In genomic region chr22:20955548-20955947, GRCh38 we compare ENCODE assay signal across 28 cellular contexts. TPM values are rescaled to one million over a fixed set of nuclear protein-coding genes. Genes with fewer than 3 reads are reported as not detected.
A peak's percentile ranks its signal among the peaks of the same experiment; 100 is the strongest.
DNase-seq lines count a peak whose midpoint lies in the region; ATAC-seq, FAIRE-seq and TF ChIP-seq lines count a peak whose summit lies in the region.
"Had no signal": no experiment of that assay in that cellular context is flagged by ENCODE, and none has a peak within 500 bp of the region (broad histone marks: within the 10 kb centered on the region; RNA-seq: fewer than 3 reads in every experiment).

No MANE protein-coding gene starts in this region.

- no TSS peak for BruUV-seq in PC-9 (replicated peaks; lab: Mats Ljungman, UMichigan)
- no TSS peak for BruUV-seq in endothelial cell of umbilical vein (replicated peaks; lab: Mats Ljungman, UMichigan)

- no peaks in the 10 kb centered on the region for H3K36me3 ChIP-seq in PC-9 (ENCODE audit: low read depth)
- peaks cover 11 to 19% of the 10 kb centered on the region in 2 experiments for H3K36me3 ChIP-seq in endothelial cell of umbilical vein (ENCODE audit: control insufficient read depth in 2 of 2, extremely low read depth in 1 of 2, insufficient read depth in 2 of 2, low read length in 2 of 2)
- H3K36me3 ChIP-seq in transverse colon = peaks cover 0 to 6% (median 0%) of the 10 kb centered on the region in 4 donors
- peaks cover 4 to 11% of the 10 kb centered on the region in 2 donors for H3K36me3 ChIP-seq in kidney (ENCODE audit: control insufficient read depth in 1 of 2, insufficient read depth in 2 of 2, low read length in 2 of 2)

- no peaks in the 10 kb centered on the region for H3K9me2 ChIP-seq in PC-9 (ENCODE audit: insufficient read depth)

- TF ChIP-seq CTCF in PC-9 (conservative IDR thresholded peaks at IDR 0.05) (no peak), endothelial cell of umbilical vein (IDR thresholded peaks at IDR 0.05; ENCODE audit: extremely low read depth in 1 of 2, insufficient read depth in 1 of 2, low read depth in 1 of 2, low read length in 2 of 2) (no peak), transverse colon (IDR thresholded peaks at IDR 0.05) (no peak), GM13976 (IDR thresholded peaks at IDR 0.05; ENCODE audit: borderline replicate concordance, control extremely low read depth, extremely low read depth, insufficient read depth, missing control alignments) (no peak), kidney (IDR thresholded peaks at IDR 0.05; ENCODE audit: borderline replicate concordance, extremely low read depth, insufficient read depth) (no peak)

- H4K20me1 ChIP-seq in PC-9 (ENCODE audit: insufficient read depth) (peaks cover 4% of the 10 kb centered on the region; the same call in 1 of the 2 replicates), endothelial cell of umbilical vein (replicated peaks; ENCODE audit: control insufficient read depth, extremely low read depth, insufficient read depth, low read length) (no peaks in the 10 kb centered on the region)

- POLR2A ChIA-PET in PC-9 (lab: Charles Lee; ENCODE audit: unreplicated experiment) = no interaction called here
- POLR2A ChIA-PET in endothelial cell of umbilical vein (lab: Charles Lee) = no interaction called here

- no peaks in the 10 kb centered on the region for H3K9me3 ChIP-seq in PC-9 (ENCODE audit: insufficient read depth, low read depth)
- no peaks in the 10 kb centered on the region for H3K9me3 ChIP-seq in endothelial cell of umbilical vein (replicated peaks; ENCODE audit: control insufficient read depth, insufficient read depth, low read length)
- no peaks in the 10 kb centered on the region for H3K9me3 ChIP-seq in transverse colon
- H3K9me3 ChIP-seq in kidney (ENCODE audit: control insufficient read depth in 1 of 2, low read length in 2 of 2) = no peaks in the 10 kb centered on the region
- H3K9me3 ChIP-seq: esophagus muscularis mucosa, heart left ventricle, lower lobe of right lung, Peyer's patch had no signal

- ATAC-seq in activated naive CD8-positive, alpha-beta T cell treated with anti-CD3 and anti-CD28 coated beads, Interleukin-2, amount 50 U/mL, for 24 hours = peak; percentile 28
- ATAC-seq: heart left ventricle had no signal

- H3K27ac ChIP-seq in PC-9 (peak overlapping the region; percentile 57; the same call in 1 of the 2 replicates), endothelial cell of umbilical vein (ENCODE audit: insufficient read depth, low read depth, low read length) (no peak overlapping the region), transverse colon (peak overlapping the region; percentile 86 to 93 (median 89)), kidney (ENCODE audit: low read depth in 2 of 2, low read length in 2 of 2) (no peak overlapping the region)
- H3K27ac ChIP-seq: foreskin keratinocyte, heart left ventricle, WERI-Rb-1 had no signal

- H3K27me3 Mint-ChIP-seq in activated naive CD8-positive, alpha-beta T cell treated with anti-CD3 and anti-CD28 coated beads, Interleukin-2, amount 50 U/mL, for 24 hours = peaks cover 22% of the 10 kb centered on the region
- peaks cover 35% of the 10 kb centered on the region for H3K27me3 Mint-ChIP-seq in activated naive CD8-positive, alpha-beta T cell treated with anti-CD3 and anti-CD28 coated beads for 36 hours

- TF ChIP-seq EP300 in transverse colon (IDR thresholded peaks at IDR 0.05; ENCODE audit: low read depth) = no peak

- no peak for DNase-seq in activated naive CD8-positive, alpha-beta T cell treated with anti-CD3 and anti-CD28 coated beads, Interleukin-2, amount 50 U/mL, for 24 hours
- DNase-seq in activated naive CD8-positive, alpha-beta T cell treated with anti-CD3 and anti-CD28 coated beads for 36 hours = no peak
- DNase-seq in PC-9 (no peak), endothelial cell of umbilical vein (ENCODE audit: low read depth, low spot score) (no peak), transverse colon (no peak), GM13976 (ENCODE audit: low spot score) (no peak), kidney (no peak), NCI-H1048 (lab: John Stamatoyannopoulos, UW) (no peak)
- DNase-seq: 8988T; activated CD4-positive, alpha-beta T cell treated with anti-CD3 and anti-CD28 coated beads for 48 hours; activated gamma-delta T cell; activated T-cell treated with anti-CD3 and anti-CD28 coated beads, Interleukin-2, amount 50 U/mL, for 1 hour; central memory CD4-positive, alpha-beta T cell; DMS79; GF-D8; heart left ventricle; lower lobe of right lung; natural killer cell; NCI-H1417; NCI-H2029 treated with DMSO at 0.1 percent for 48 hours; stimulated activated naive CD4-positive, alpha-beta T cell; T-helper 9 cell; WERI-Rb-1 had no signal

- WGBS in transverse colon (ENCODE audit: low coverage in 1 of 2), 2 donors = 58% methylated on average over 7 of the region's 7 CpGs; no CpG with 5 or more reads in 1 of the 2 donors

- no peak overlapping the region for H3K27ac Mint-ChIP-seq in activated naive CD8-positive, alpha-beta T cell treated with anti-CD3 and anti-CD28 coated beads, Interleukin-2, amount 50 U/mL, for 24 hours
- no peak overlapping the region for H3K27ac Mint-ChIP-seq in activated naive CD8-positive, alpha-beta T cell treated with anti-CD3 and anti-CD28 coated beads for 36 hours

- H3K4me1 Mint-ChIP-seq in activated naive CD8-positive, alpha-beta T cell treated with anti-CD3 and anti-CD28 coated beads, Interleukin-2, amount 50 U/mL, for 24 hours = peaks cover 9% of the 10 kb centered on the region
- peaks cover 7% of the 10 kb centered on the region for H3K4me1 Mint-ChIP-seq in activated naive CD8-positive, alpha-beta T cell treated with anti-CD3 and anti-CD28 coated beads for 36 hours

- no peak overlapping the region for H3K4me3 Mint-ChIP-seq in activated naive CD8-positive, alpha-beta T cell treated with anti-CD3 and anti-CD28 coated beads, Interleukin-2, amount 50 U/mL, for 24 hours
- no peak overlapping the region for H3K4me3 Mint-ChIP-seq in activated naive CD8-positive, alpha-beta T cell treated with anti-CD3 and anti-CD28 coated beads for 36 hours

- H3K9me1 ChIP-seq in endothelial cell of umbilical vein (replicated peaks; ENCODE audit: control insufficient read depth, extremely low read depth, insufficient read depth, low read length) = no peaks in the 10 kb centered on the region

- CTCF ChIA-PET in PC-9 (lab: Charles Lee) = no interaction called here
- CTCF ChIA-PET in endothelial cell of umbilical vein (lab: Charles Lee) = interaction anchor here (4.1 kb wide), 1 partner anchor 70 kb away, joined by 27 read pairs; no protein-coding TSS in a partner anchor

- in situ Hi-C loops in transverse colon (cut with MboI; ENCODE audit: low pct_ligation_motif_present in 1 of 4, low pct_unique_long_range_greater_than_20kb in 1 of 4, low sequenced_read_pairs in 3 of 4) = loop anchor here in 1 of 4 donors (25.0 kb wide), 1 partner anchor 107 kb away; no protein-coding TSS in a partner anchor
- in situ Hi-C loops in GM13976 (cut with MboI; ENCODE audit: low sequenced_read_pairs, unreplicated experiment) = no loop called here

- H3F3A ChIP-seq in PC-9 (ENCODE audit: insufficient read depth, low read depth) = peaks cover 34% of the 10 kb centered on the region

- FAIRE-seq in endothelial cell of umbilical vein (lab: Jason Lieb, UNC) (peak; percentile 28), kidney (lab: Jason Lieb, UNC) (no peak)

- dilution Hi-C loops in endothelial cell of umbilical vein (cut with MboI; ENCODE audit: extremely low pct_ligation_motif_present, low sequenced_read_pairs) = no loop called here

- peaks cover 38% of the 10 kb centered on the region for H3K79me2 ChIP-seq in PC-9 (ENCODE audit: low read depth)
- H3K79me2 ChIP-seq in endothelial cell of umbilical vein (ENCODE audit: control insufficient read depth, insufficient read depth, low read length) = peaks cover 14% of the 10 kb centered on the region

- H3K27me3 ChIP-seq in PC-9 (ENCODE audit: insufficient read depth, low read depth) (no peaks in the 10 kb centered on the region), endothelial cell of umbilical vein (ENCODE audit: control insufficient read depth in 2 of 2, insufficient read depth in 2 of 2, low read length in 2 of 2) (peaks cover 0 to 5% of the 10 kb centered on the region in 2 experiments), transverse colon (no peaks in the 10 kb centered on the region)
- H3K27me3 ChIP-seq: esophagus muscularis mucosa, foreskin keratinocyte, heart left ventricle, Peyer's patch had no signal

- H2AFZ ChIP-seq in PC-9 (no peak overlapping the region), endothelial cell of umbilical vein (ENCODE audit: low read depth, low read length) (no peak overlapping the region)
- H2AFZ ChIP-seq: GM23338 had no signal

- H3K4me3 ChIP-seq in PC-9 (no peak overlapping the region), endothelial cell of umbilical vein (replicated peaks in 1 of 3; ENCODE audit: insufficient read depth in 1 of 3, low read depth in 1 of 3, low read length in 3 of 3) (no peak overlapping the region), transverse colon (peak overlapping the region in 3 of 4 donors; percentile 1 to 75 (median 19)), kidney (ENCODE audit: low read length in 2 of 2) (no peak overlapping the region)
- H3K4me3 ChIP-seq: esophagus muscularis mucosa, lower lobe of right lung had no signal

- H3K9ac ChIP-seq in endothelial cell of umbilical vein (replicated peaks; ENCODE audit: extremely low read depth, insufficient read depth, low read length) (no peak overlapping the region), kidney (ENCODE audit: low read length in 2 of 2) (no peak overlapping the region)

- H3K4me2 ChIP-seq in PC-9 = peak overlapping the region; percentile 71; the same call in 1 of the 2 replicates
- no peak overlapping the region for H3K4me2 ChIP-seq in endothelial cell of umbilical vein (ENCODE audit: insufficient read depth, low read length)

- peaks cover 14% of the 10 kb centered on the region for H3K36me3 Mint-ChIP-seq in activated naive CD8-positive, alpha-beta T cell treated with anti-CD3 and anti-CD28 coated beads, Interleukin-2, amount 50 U/mL, for 24 hours (ENCODE audit: low read depth)
- peaks cover 14% of the 10 kb centered on the region for H3K36me3 Mint-ChIP-seq in activated naive CD8-positive, alpha-beta T cell treated with anti-CD3 and anti-CD28 coated beads for 36 hours
- H3K36me3 Mint-ChIP-seq: natural killer cell had no signal

- TF ChIP-seq POLR2A in endothelial cell of umbilical vein (IDR thresholded peaks at IDR 0.05; ENCODE audit: low read depth, low read length) (no peak), transverse colon (IDR thresholded peaks at IDR 0.05) (no peak)

- no peaks in the 10 kb centered on the region for H3K9me3 Mint-ChIP-seq in activated naive CD8-positive, alpha-beta T cell treated with anti-CD3 and anti-CD28 coated beads, Interleukin-2, amount 50 U/mL, for 24 hours
- H3K9me3 Mint-ChIP-seq in activated naive CD8-positive, alpha-beta T cell treated with anti-CD3 and anti-CD28 coated beads for 36 hours = no peaks in the 10 kb centered on the region
- H3K9me3 Mint-ChIP-seq: endodermal cell, natural killer cell had no signal

- intact Hi-C loops in PC-9 (cut with micrococcal nuclease; ENCODE audit: unreplicated experiment) = loop anchor here (5.0 kb wide), 1 partner anchor 38 kb away; the partner anchor contains the start of gene CRKL
- intact Hi-C loops in endothelial cell of umbilical vein (cut with micrococcal nuclease) = no loop called here
- intact Hi-C loops in transverse colon (cut with DNase I; ENCODE audit: low total_unique reads) = loop anchor here (5.0 kb wide), 1 partner anchor 73 kb away; no protein-coding TSS in a partner anchor
- intact Hi-C loops in kidney (cut with DNase I) = no loop called here

- H3K4me1 ChIP-seq in PC-9 (replicated peaks; ENCODE audit: insufficient read depth) (peaks cover 9% of the 10 kb centered on the region; the same call in 1 of the 2 replicates), endothelial cell of umbilical vein (ENCODE audit: control insufficient read depth, extremely low read depth, insufficient read depth, low read length) (peaks cover 10% of the 10 kb centered on the region), transverse colon (peaks cover 20 to 68% (median 58%) of the 10 kb centered on the region in 4 donors), kidney (ENCODE audit: control insufficient read depth in 1 of 2, insufficient read depth in 1 of 2, low read depth in 1 of 2, low read length in 2 of 2) (peaks cover 19 to 23% of the 10 kb centered on the region in 2 donors)

RNA-seq across cellular contexts. Expression of gene AIFM3, which starts 11.5 kb away (rescaled TPM):
- under 1 TPM in 1 of 2 experiments, not detected in 1; 0.14 TPM for total RNA-seq in activated naive CD8-positive, alpha-beta T cell treated with anti-CD3 and anti-CD28 coated beads for 36 hours
- total RNA-seq in PC-9 (2021) (6.9 and 7.4 TPM in 2 replicates), endothelial cell of umbilical vein (not detected in 2 replicates), transverse colon (100 to 1,000 TPM; 112 to 150 (median 126) TPM), kidney (3.1 TPM)
- polyA plus RNA-seq in endothelial cell of umbilical vein (0.11 and 0.15 TPM in 2 replicates), kidney (ENCODE audit: insufficient read depth, low read depth, low replicate concordance) (4.4 TPM)
- polyA plus RNA-seq in endothelial cell of umbilical vein (2011; cell fraction: cytosol; rRNA removed) = 0.08 TPM in 2 replicates
- polyA plus RNA-seq in endothelial cell of umbilical vein (2011; cell fraction: nucleus; rRNA removed) = 0.49 and 0.70 TPM in 2 replicates
- polyA plus RNA-seq in endothelial cell of umbilical vein (2012) = 0.32 and 0.42 TPM in 2 replicates
- not detected in 2 replicates for polyA minus RNA-seq in endothelial cell of umbilical vein
- polyA minus RNA-seq in endothelial cell of umbilical vein (2011; cell fraction: cytosol; rRNA and poly(A)+ RNA removed) = not detected
- polyA minus RNA-seq in endothelial cell of umbilical vein (2011; cell fraction: nucleus; rRNA and poly(A)+ RNA removed) = not detected in 2 replicates

RNA-seq across cellular contexts. Expression of gene LZTR1, which starts 26.5 kb away (rescaled TPM):
- total RNA-seq in activated naive CD8-positive, alpha-beta T cell treated with anti-CD3 and anti-CD28 coated beads for 36 hours = 10 to 100 TPM; 32.4 to 39.2 TPM
- total RNA-seq in PC-9 (2021) = 23.2 and 23.4 TPM in 2 replicates
- 60.1 and 86.8 TPM in 2 replicates for total RNA-seq in endothelial cell of umbilical vein
- 56.6 and 60.7 TPM in 2 replicates for polyA plus RNA-seq in endothelial cell of umbilical vein
- polyA plus RNA-seq in endothelial cell of umbilical vein (2011; cell fraction: cytosol; rRNA removed) = 32.0 and 33.6 TPM in 2 replicates
- 361 and 407 TPM in 2 replicates for polyA plus RNA-seq in endothelial cell of umbilical vein (2011; cell fraction: nucleus; rRNA removed)
- polyA plus RNA-seq in endothelial cell of umbilical vein (2012) = 42.2 and 53.4 TPM in 2 replicates
- polyA minus RNA-seq in endothelial cell of umbilical vein = 84.9 and 108 TPM in 2 replicates
- 10.4 TPM for polyA minus RNA-seq in endothelial cell of umbilical vein (2011; cell fraction: cytosol; rRNA and poly(A)+ RNA removed)
- polyA minus RNA-seq in endothelial cell of umbilical vein (2011; cell fraction: nucleus; rRNA and poly(A)+ RNA removed) = 64.3 and 102 TPM in 2 replicates
- 10 to 100 TPM; 40.2 to 90.5 (median 59.3) TPM for total RNA-seq in transverse colon
- total RNA-seq in kidney = 66.4 TPM
- 24.3 TPM for polyA plus RNA-seq in kidney (ENCODE audit: insufficient read depth, low read depth, low replicate concordance)

RNA-seq across cellular contexts. Expression of gene CRKL, which starts 38.3 kb away (rescaled TPM):
- 10 to 100 TPM; 82.1 to 82.2 TPM for total RNA-seq in activated naive CD8-positive, alpha-beta T cell treated with anti-CD3 and anti-CD28 coated beads for 36 hours
- total RNA-seq in PC-9 (2021) (45.8 and 49.7 TPM in 2 replicates), endothelial cell of umbilical vein (47.1 and 50.6 TPM in 2 replicates), transverse colon (10 to 100 TPM; 37.0 to 56.7 (median 48.6) TPM), kidney (44.7 TPM)
- polyA plus RNA-seq in endothelial cell of umbilical vein (15.4 and 18.0 TPM in 2 replicates), kidney (ENCODE audit: insufficient read depth, low read depth, low replicate concordance) (11.9 TPM)
- 17.3 and 19.3 TPM in 2 replicates for polyA plus RNA-seq in endothelial cell of umbilical vein (2011; cell fraction: cytosol; rRNA removed)
- 11.4 and 13.5 TPM in 2 replicates for polyA plus RNA-seq in endothelial cell of umbilical vein (2011; cell fraction: nucleus; rRNA removed)
- 20.8 and 27.2 TPM in 2 replicates for polyA plus RNA-seq in endothelial cell of umbilical vein (2012)
- 37.3 and 43.3 TPM in 2 replicates for polyA minus RNA-seq in endothelial cell of umbilical vein
- 12.2 TPM for polyA minus RNA-seq in endothelial cell of umbilical vein (2011; cell fraction: cytosol; rRNA and poly(A)+ RNA removed)
- polyA minus RNA-seq in endothelial cell of umbilical vein (2011; cell fraction: nucleus; rRNA and poly(A)+ RNA removed) = 13.4 and 14.8 TPM in 2 replicates

RNA-seq across cellular contexts. Expression of gene THAP7, which starts 46.4 kb away (rescaled TPM):
- 10 to 100 TPM; 34.3 to 34.5 TPM for total RNA-seq in activated naive CD8-positive, alpha-beta T cell treated with anti-CD3 and anti-CD28 coated beads for 36 hours
- total RNA-seq in PC-9 (2021) (16.4 and 17.0 TPM in 2 replicates), endothelial cell of umbilical vein (13.5 and 14.9 TPM in 2 replicates), transverse colon (10 to 100 TPM; 27.0 to 51.5 (median 32.7) TPM), kidney (25.5 TPM)
- polyA plus RNA-seq in endothelial cell of umbilical vein (24.4 and 33.0 TPM in 2 replicates), kidney (ENCODE audit: insufficient read depth, low read depth, low replicate concordance) (44.1 TPM)
- polyA plus RNA-seq in endothelial cell of umbilical vein (2011; cell fraction: cytosol; rRNA removed) = 12.7 and 18.7 TPM in 2 replicates
- 25.1 and 27.2 TPM in 2 replicates for polyA plus RNA-seq in endothelial cell of umbilical vein (2011; cell fraction: nucleus; rRNA removed)
- polyA plus RNA-seq in endothelial cell of umbilical vein (2012) = 8.0 and 11.0 TPM in 2 replicates
- polyA minus RNA-seq in endothelial cell of umbilical vein = 12.4 and 13.0 TPM in 2 replicates
- 18.0 TPM for polyA minus RNA-seq in endothelial cell of umbilical vein (2011; cell fraction: cytosol; rRNA and poly(A)+ RNA removed)
- polyA minus RNA-seq in endothelial cell of umbilical vein (2011; cell fraction: nucleus; rRNA and poly(A)+ RNA removed) = 14.9 and 21.5 TPM in 2 replicates

RNA-seq across cellular contexts. Expression of gene P2RX6, which starts 59.4 kb away (rescaled TPM):
- under 1 TPM; 0.14 to 0.43 TPM for total RNA-seq in activated naive CD8-positive, alpha-beta T cell treated with anti-CD3 and anti-CD28 coated beads for 36 hours
- total RNA-seq in PC-9 (2021) = 2.4 and 2.7 TPM in 2 replicates
- total RNA-seq in endothelial cell of umbilical vein = not detected in 2 replicates
- polyA plus RNA-seq in endothelial cell of umbilical vein = 0.06 TPM in 1 of 2 replicates, not detected in the other
- 0.04 TPM in 1 of 2 replicates, not detected in the other for polyA plus RNA-seq in endothelial cell of umbilical vein (2011; cell fraction: cytosol; rRNA removed)
- polyA plus RNA-seq in endothelial cell of umbilical vein (2011; cell fraction: nucleus; rRNA removed) = 0.20 and 0.21 TPM in 2 replicates
- polyA plus RNA-seq in endothelial cell of umbilical vein (2012) = 0.07 TPM in 1 of 2 replicates, not detected in the other
- polyA minus RNA-seq in endothelial cell of umbilical vein = 0.19 and 0.28 TPM in 2 replicates
- 1.0 TPM for polyA minus RNA-seq in endothelial cell of umbilical vein (2011; cell fraction: cytosol; rRNA and poly(A)+ RNA removed)
- polyA minus RNA-seq in endothelial cell of umbilical vein (2011; cell fraction: nucleus; rRNA and poly(A)+ RNA removed) = not detected in 2 replicates
- 1 to 10 TPM in 1 of 4 donors, under 1 TPM in 2, not detected in 1; 0.40 to 1.7 (median 0.82) TPM for total RNA-seq in transverse colon
- total RNA-seq in kidney = 1.0 TPM
- polyA plus RNA-seq in kidney (ENCODE audit: insufficient read depth, low read depth, low replicate concordance) = 1.6 TPM
- total RNA-seq: GM23338 had no signal
- polyA plus RNA-seq: GM23338 had no signal

Comparison
In these comparisons a context has a peak if more than half of its experiments do, and no peak if none do; other contexts are left out.
1. H3K27ac ChIP-seq: peak in PC-9 (single experiment) and transverse colon (4 of 4); none in endothelial cell of umbilical vein (single experiment) and kidney (0 of 2).
2. H3K4me3 ChIP-seq: peak in transverse colon (3 of 4); none in PC-9 (single experiment), endothelial cell of umbilical vein (0 of 3) and kidney (0 of 2).
3. RNA of gene AIFM3, which starts 11.5 kb away (total RNA-seq): 112 to 150 TPM in transverse colon; 6.9 to 7.4 TPM in PC-9, 3.1 TPM in kidney (single experiment), not detected in endothelial cell of umbilical vein and 0.14 TPM in activated naive CD8-positive, alpha-beta T cell treated with anti-CD3 and anti-CD28 coated beads for 36 hours; every median in the first group is over 10 times any median in the second.
4. intact Hi-C loops: an anchor here in PC-9 (5.0 kb wide) and transverse colon (5.0 kb wide); none called in endothelial cell of umbilical vein and kidney.